In the genomic region with DNA sequence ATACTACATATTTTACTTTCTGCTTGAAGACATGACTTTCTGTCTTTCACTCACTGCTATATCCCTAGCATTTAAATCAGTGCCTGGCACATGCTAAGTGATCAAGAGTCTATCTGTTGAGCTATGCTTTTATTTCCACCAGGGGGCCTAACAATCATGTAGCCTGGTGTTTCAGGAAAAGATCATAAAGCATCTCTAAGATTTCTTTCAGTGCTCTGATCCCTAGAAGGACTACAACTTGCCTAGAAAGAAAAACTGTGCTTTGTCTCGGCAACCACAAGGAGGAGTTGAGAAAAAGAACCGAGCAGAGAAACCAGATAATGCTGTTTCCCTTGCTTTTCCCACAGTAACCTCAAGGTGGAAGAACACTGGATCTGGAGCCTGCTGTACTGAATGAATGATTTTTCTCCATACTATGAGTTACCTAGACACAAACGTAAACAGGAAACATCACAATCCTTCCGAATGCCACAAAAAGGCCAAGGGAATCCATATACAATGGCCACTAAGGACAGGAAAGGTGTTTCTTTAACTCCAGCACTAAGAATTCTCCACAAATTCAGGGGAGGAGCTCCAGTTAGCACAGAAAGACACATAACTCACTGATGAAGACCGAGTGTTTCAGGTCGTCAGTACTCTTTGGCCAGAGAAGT, we compare ENCODE assay signal across 1 cellular context.
TF ChIP-seq lines count a peak whose summit lies in the region.

No MANE protein-coding gene starts in this region.

TF ChIP-seq in K562, 482 proteins besides CTCF, POLR2A, EP300 and RAD21 (continued from another document and continues in another):
- TF ChIP-seq, protein P1, sequence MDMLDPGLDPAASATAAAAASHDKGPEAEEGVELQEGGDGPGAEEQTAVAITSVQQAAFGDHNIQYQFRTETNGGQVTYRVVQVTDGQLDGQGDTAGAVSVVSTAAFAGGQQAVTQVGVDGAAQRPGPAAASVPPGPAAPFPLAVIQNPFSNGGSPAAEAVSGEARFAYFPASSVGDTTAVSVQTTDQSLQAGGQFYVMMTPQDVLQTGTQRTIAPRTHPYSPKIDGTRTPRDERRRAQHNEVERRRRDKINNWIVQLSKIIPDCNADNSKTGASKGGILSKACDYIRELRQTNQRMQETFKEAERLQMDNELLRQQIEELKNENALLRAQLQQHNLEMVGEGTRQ (CRISPR knock-in tag; IDR thresholded peaks at IDR 0.05): no peak
- TF ChIP-seq ZNF124 (CRISPR knock-in tag; IDR thresholded peaks at IDR 0.05) (no peak), FOXP1 (CRISPR knock-in tag; IDR thresholded peaks at IDR 0.05) (no peak), FOXK1 (CRISPR knock-in tag; IDR thresholded peaks at IDR 0.05; ENCODE audit: borderline replicate concordance) (no peak), PCBP2 (IDR thresholded peaks at IDR 0.05; ENCODE audit: low read depth, low read length, poor library complexity, severe bottlenecking) (no peak), ZNF778 (CRISPR knock-in tag; IDR thresholded peaks at IDR 0.05) (no peak), ZNF436 (CRISPR knock-in tag; IDR thresholded peaks at IDR 0.05) (no peak), NFIX (CRISPR knock-in tag; IDR thresholded peaks at IDR 0.05; ENCODE audit: low read depth) (no peak), ZNF75A (CRISPR knock-in tag; IDR thresholded peaks at IDR 0.05) (peak; percentile 95), ZNF324 (CRISPR knock-in tag; IDR thresholded peaks at IDR 0.05) (no peak), ARID2 (IDR thresholded peaks at IDR 0.05) (no peak), PHF21A (IDR thresholded peaks at IDR 0.05; ENCODE audit: borderline replicate concordance, low read depth) (peak; percentile 90), CTBP1 (IDR thresholded peaks at IDR 0.05; ENCODE audit: borderline replicate concordance) (peak; percentile 30; the same call in 1 of the 2 replicates), FOXA3 (CRISPR knock-in tag; conservative IDR thresholded peaks at IDR 0.05 in 1 of 2, IDR thresholded peaks at IDR 0.05 in 1 of 2) (no peak), POLR2AphosphoS5 (IDR thresholded peaks at IDR 0.05; ENCODE audit: control insufficient read depth, insufficient read depth, low read depth, low read length) (peak; percentile 22; the same call in 1 of the 2 replicates), PML (IDR thresholded peaks at IDR 0.05; ENCODE audit: low read length) (no peak), CEBPG (CRISPR knock-in tag; IDR thresholded peaks at IDR 0.05) (no peak), CEBPG (tag; conservative IDR thresholded peaks at IDR 0.05 in 1 of 2, IDR thresholded peaks at IDR 0.05 in 1 of 2) (no peak), SAP30 (IDR thresholded peaks at IDR 0.05; ENCODE audit: borderline replicate concordance, insufficient read depth, low read depth, low read length, poor library complexity, severe bottlenecking) (no peak), CSDE1 (IDR thresholded peaks at IDR 0.05) (no peak), BRCA1 (IDR thresholded peaks at IDR 0.05) (no peak), BRCA1 (CRISPR knock-in tag; IDR thresholded peaks at IDR 0.05) (no peak), EZH2 (IDR thresholded peaks at IDR 0.05; ENCODE audit: borderline replicate concordance, low read depth, low read length) (no peak), ZNF586 (CRISPR knock-in tag; conservative IDR thresholded peaks at IDR 0.05) (no peak), MYBL2 (IDR thresholded peaks at IDR 0.05; ENCODE audit: low read depth) (no peak), MYBL2 (CRISPR knock-in tag; IDR thresholded peaks at IDR 0.05; ENCODE audit: borderline replicate concordance) (no peak), YY1 (IDR thresholded peaks at IDR 0.05; ENCODE audit: borderline replicate concordance in 1 of 3, control insufficient read depth in 1 of 3, extremely low read depth in 1 of 3, insufficient read depth in 3 of 3, insufficient read length in 1 of 3, insufficient replicate concordance in 2 of 3, low read depth in 1 of 3, low read length in 2 of 3) (peak in 1 of 3 experiments; percentile 59), GABPA (tag; conservative IDR thresholded peaks at IDR 0.05; ENCODE audit: low read depth) (peak; percentile 8; the same call in 1 of the 2 replicates), SREBF2 (CRISPR knock-in tag; IDR thresholded peaks at IDR 0.05) (no peak), HCFC1 (IDR thresholded peaks at IDR 0.05; ENCODE audit: low read depth, low read length) (no peak; the same call in 1 of the 2 replicates), SMC3 (conservative IDR thresholded peaks at IDR 0.05; ENCODE audit: insufficient read depth, low read depth, low read length) (peak; percentile 47), SREBF1 (IDR thresholded peaks at IDR 0.05; ENCODE audit: borderline replicate concordance, low read depth, low read length) (no peak), POLR2H (tag; IDR thresholded peaks at IDR 0.05; ENCODE audit: low read depth) (no peak), MTA2 (IDR thresholded peaks at IDR 0.05; ENCODE audit: low read depth) (no peak), ZNF224 (CRISPR knock-in tag; IDR thresholded peaks at IDR 0.05) (no peak), CCAR2 (IDR thresholded peaks at IDR 0.05; ENCODE audit: low read depth, low read length) (no peak), RCOR1 (IDR thresholded peaks at IDR 0.05; ENCODE audit: borderline replicate concordance in 1 of 2, low read depth in 2 of 2, low read length in 2 of 2) (peak; percentile 13 to 67; a peak in 2 of 4 replicates)
- TF ChIP-seq, protein P2, sequence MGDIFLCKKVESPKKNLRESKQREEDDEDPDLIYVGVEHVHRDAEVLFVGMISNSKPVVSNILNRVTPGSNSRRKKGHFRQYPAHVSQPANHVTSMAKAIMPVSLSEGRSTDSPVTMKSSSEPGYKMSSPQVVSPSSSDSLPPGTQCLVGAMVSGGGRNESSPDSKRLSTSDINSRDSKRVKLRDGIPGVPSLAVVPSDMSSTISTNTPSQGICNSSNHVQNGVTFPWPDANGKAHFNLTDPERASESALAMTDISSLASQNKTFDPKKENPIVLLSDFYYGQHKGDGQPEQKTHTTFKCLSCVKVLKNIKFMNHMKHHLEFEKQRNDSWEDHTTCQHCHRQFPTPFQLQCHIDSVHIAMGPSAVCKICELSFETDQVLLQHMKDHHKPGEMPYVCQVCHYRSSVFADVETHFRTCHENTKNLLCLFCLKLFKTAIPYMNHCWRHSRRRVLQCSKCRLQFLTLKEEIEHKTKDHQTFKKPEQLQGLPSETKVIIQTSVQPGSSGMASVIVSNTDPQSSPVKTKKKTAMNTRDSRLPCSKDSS (IDR thresholded peaks at IDR 0.05; ENCODE audit: low read depth, partially characterized antibody): no peak
- TF ChIP-seq, protein P3, sequence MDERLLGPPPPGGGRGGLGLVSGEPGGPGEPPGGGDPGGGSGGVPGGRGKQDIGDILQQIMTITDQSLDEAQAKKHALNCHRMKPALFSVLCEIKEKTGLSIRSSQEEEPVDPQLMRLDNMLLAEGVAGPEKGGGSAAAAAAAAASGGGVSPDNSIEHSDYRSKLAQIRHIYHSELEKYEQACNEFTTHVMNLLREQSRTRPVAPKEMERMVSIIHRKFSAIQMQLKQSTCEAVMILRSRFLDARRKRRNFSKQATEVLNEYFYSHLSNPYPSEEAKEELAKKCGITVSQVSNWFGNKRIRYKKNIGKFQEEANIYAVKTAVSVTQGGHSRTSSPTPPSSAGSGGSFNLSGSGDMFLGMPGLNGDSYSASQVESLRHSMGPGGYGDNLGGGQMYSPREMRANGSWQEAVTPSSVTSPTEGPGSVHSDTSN (CRISPR knock-in tag; IDR thresholded peaks at IDR 0.05; ENCODE audit: low read depth): no peak
- TF ChIP-seq, protein P3 (tag; conservative IDR thresholded peaks at IDR 0.05; ENCODE audit: low read depth): no peak
- TF ChIP-seq, protein P4, sequence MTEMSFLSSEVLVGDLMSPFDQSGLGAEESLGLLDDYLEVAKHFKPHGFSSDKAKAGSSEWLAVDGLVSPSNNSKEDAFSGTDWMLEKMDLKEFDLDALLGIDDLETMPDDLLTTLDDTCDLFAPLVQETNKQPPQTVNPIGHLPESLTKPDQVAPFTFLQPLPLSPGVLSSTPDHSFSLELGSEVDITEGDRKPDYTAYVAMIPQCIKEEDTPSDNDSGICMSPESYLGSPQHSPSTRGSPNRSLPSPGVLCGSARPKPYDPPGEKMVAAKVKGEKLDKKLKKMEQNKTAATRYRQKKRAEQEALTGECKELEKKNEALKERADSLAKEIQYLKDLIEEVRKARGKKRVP (CRISPR knock-in tag; IDR thresholded peaks at IDR 0.05): no peak
- TF ChIP-seq, protein P5, sequence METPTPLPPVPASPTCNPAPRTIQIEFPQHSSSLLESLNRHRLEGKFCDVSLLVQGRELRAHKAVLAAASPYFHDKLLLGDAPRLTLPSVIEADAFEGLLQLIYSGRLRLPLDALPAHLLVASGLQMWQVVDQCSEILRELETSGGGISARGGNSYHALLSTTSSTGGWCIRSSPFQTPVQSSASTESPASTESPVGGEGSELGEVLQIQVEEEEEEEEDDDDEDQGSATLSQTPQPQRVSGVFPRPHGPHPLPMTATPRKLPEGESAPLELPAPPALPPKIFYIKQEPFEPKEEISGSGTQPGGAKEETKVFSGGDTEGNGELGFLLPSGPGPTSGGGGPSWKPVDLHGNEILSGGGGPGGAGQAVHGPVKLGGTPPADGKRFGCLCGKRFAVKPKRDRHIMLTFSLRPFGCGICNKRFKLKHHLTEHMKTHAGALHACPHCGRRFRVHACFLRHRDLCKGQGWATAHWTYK (CRISPR knock-in tag; IDR thresholded peaks at IDR 0.05): no peak
- TF ChIP-seq, protein P6, sequence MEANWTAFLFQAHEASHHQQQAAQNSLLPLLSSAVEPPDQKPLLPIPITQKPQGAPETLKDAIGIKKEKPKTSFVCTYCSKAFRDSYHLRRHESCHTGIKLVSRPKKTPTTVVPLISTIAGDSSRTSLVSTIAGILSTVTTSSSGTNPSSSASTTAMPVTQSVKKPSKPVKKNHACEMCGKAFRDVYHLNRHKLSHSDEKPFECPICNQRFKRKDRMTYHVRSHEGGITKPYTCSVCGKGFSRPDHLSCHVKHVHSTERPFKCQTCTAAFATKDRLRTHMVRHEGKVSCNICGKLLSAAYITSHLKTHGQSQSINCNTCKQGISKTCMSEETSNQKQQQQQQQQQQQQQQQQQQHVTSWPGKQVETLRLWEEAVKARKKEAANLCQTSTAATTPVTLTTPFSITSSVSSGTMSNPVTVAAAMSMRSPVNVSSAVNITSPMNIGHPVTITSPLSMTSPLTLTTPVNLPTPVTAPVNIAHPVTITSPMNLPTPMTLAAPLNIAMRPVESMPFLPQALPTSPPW (CRISPR knock-in tag; IDR thresholded peaks at IDR 0.05): no peak
- TF ChIP-seq, protein P7, sequence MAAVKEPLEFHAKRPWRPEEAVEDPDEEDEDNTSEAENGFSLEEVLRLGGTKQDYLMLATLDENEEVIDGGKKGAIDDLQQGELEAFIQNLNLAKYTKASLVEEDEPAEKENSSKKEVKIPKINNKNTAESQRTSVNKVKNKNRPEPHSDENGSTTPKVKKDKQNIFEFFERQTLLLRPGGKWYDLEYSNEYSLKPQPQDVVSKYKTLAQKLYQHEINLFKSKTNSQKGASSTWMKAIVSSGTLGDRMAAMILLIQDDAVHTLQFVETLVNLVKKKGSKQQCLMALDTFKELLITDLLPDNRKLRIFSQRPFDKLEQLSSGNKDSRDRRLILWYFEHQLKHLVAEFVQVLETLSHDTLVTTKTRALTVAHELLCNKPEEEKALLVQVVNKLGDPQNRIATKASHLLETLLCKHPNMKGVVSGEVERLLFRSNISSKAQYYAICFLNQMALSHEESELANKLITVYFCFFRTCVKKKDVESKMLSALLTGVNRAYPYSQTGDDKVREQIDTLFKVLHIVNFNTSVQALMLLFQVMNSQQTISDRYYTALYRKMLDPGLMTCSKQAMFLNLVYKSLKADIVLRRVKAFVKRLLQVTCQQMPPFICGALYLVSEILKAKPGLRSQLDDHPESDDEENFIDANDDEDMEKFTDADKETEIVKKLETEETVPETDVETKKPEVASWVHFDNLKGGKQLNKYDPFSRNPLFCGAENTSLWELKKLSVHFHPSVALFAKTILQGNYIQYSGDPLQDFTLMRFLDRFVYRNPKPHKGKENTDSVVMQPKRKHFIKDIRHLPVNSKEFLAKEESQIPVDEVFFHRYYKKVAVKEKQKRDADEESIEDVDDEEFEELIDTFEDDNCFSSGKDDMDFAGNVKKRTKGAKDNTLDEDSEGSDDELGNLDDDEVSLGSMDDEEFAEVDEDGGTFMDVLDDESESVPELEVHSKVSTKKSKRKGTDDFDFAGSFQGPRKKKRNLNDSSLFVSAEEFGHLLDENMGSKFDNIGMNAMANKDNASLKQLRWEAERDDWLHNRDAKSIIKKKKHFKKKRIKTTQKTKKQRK (IDR thresholded peaks at IDR 0.05; ENCODE audit: borderline replicate concordance, low read depth, low read length): no peak
- TF ChIP-seq, protein P8, sequence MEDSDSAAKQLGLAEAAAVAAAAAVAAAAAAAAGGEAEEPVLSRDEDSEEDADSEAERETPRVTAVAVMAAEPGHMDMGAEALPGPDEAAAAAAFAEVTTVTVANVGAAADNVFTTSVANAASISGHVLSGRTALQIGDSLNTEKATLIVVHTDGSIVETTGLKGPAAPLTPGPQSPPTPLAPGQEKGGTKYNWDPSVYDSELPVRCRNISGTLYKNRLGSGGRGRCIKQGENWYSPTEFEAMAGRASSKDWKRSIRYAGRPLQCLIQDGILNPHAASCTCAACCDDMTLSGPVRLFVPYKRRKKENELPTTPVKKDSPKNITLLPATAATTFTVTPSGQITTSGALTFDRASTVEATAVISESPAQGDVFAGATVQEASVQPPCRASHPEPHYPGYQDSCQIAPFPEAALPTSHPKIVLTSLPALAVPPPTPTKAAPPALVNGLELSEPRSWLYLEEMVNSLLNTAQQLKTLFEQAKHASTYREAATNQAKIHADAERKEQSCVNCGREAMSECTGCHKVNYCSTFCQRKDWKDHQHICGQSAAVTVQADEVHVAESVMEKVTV (CRISPR knock-in tag; IDR thresholded peaks at IDR 0.05): peak; percentile 58
- TF ChIP-seq, protein P9, sequence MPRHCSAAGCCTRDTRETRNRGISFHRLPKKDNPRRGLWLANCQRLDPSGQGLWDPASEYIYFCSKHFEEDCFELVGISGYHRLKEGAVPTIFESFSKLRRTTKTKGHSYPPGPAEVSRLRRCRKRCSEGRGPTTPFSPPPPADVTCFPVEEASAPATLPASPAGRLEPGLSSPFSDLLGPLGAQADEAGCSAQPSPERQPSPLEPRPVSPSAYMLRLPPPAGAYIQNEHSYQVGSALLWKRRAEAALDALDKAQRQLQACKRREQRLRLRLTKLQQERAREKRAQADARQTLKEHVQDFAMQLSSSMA (CRISPR knock-in tag; IDR thresholded peaks at IDR 0.05): no peak
- TF ChIP-seq, protein P10, sequence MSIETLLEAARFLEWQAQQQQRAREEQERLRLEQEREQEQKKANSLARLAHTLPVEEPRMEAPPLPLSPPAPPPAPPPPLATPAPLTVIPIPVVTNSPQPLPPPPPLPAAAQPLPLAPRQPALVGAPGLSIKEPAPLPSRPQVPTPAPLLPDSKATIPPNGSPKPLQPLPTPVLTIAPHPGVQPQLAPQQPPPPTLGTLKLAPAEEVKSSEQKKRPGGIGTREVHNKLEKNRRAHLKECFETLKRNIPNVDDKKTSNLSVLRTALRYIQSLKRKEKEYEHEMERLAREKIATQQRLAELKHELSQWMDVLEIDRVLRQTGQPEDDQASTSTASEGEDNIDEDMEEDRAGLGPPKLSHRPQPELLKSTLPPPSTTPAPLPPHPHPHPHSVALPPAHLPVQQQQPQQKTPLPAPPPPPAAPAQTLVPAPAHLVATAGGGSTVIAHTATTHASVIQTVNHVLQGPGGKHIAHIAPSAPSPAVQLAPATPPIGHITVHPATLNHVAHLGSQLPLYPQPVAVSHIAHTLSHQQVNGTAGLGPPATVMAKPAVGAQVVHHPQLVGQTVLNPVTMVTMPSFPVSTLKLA (conservative IDR thresholded peaks at IDR 0.05): 0 out of 4 replicates have a peak, but pooled peaks have one; percentile 21 to 26
